Comparison of ENCODE assay signal across 18 cellular contexts in the genomic region with DNA sequence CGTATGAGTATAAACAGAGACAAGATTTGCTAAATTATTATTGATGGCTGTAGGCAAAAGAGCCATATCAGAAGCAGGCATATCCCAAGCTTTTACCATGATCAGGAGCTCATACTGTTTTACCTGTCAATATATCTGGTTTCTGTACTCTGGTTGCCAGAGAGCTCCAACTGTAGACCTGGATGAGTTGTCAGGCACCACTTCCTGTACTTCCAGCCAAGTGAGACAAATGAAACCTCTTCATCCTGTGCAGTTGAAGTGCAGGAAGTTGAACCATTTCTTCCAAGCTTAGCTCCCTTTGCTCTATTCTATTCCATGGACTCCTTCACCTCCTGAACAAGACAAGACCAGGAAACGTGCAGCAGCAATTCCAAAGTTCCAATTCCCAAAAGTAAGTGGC.
DNase-seq lines count a peak whose midpoint lies in the region; ATAC-seq and TF ChIP-seq lines count a peak whose summit lies in the region.
"Had no signal": no experiment of that assay in that cellular context is flagged by ENCODE, and none has a peak within 500 bp of the region (broad histone marks: within the 10 kb centered on the region; RNA-seq: fewer than 3 reads in every experiment).

No MANE protein-coding gene starts in this region.

- no peaks in the 10 kb centered on the region for H3K36me3 ChIP-seq in BLaER1
- H3K36me3 ChIP-seq in PC-3 (ENCODE audit: low read depth, low read length): no peaks in the 10 kb centered on the region
- no peaks in the 10 kb centered on the region for H3K36me3 ChIP-seq in A673 (ENCODE audit: insufficient read depth, low read length, poor library complexity, severe bottlenecking)
- H3K36me3 ChIP-seq: BE2C, SJCRH30 had no signal

- ATAC-seq in PC-3: peak; percentile 46
- ATAC-seq in HG03571 (IDR thresholded peaks at IDR 0.05; ENCODE audit: unreplicated experiment): no peak

- H3K4me1 ChIP-seq in BLaER1 (peaks cover 10% of the 10 kb centered on the region), PC-3 (ENCODE audit: insufficient read depth, low read length) (peaks cover 20% of the 10 kb centered on the region), A673 (ENCODE audit: insufficient read depth, low read length, poor library complexity, severe bottlenecking) (no peaks in the 10 kb centered on the region)
- H3K4me1 ChIP-seq: BE2C, SJCRH30 had no signal

- no peaks in the 10 kb centered on the region for H3K9me3 Mint-ChIP-seq in activated T-helper 2 cell treated with anti-CD3 and anti-CD28 coated beads, Interferon-gamma antibody, Interleukin-2, Interleukin-4, amounts not matched to agents 10 μg/mL and 5 μg/mL and 100 μg/mL, durations not matched to agents 14 hours and 24 hours and 36 hours
- H3K9me3 Mint-ChIP-seq: CD8-positive, alpha-beta memory T cell had no signal

- H4K20me1 ChIP-seq in BLaER1 (no peaks in the 10 kb centered on the region), PC-3 (ENCODE audit: low read length) (no peaks in the 10 kb centered on the region)

- BruUV-seq in PC-3 (replicated peaks; lab: Mats Ljungman, UMichigan) (no TSS peak), A673 (replicated peaks; lab: Mats Ljungman, UMichigan) (no TSS peak)

- no peak overlapping the region for H3K27ac Mint-ChIP-seq in activated T-helper 2 cell treated with anti-CD3 and anti-CD28 coated beads, Interferon-gamma antibody, Interleukin-2, Interleukin-4, amounts not matched to agents 10 μg/mL and 5 μg/mL and 100 μg/mL, durations not matched to agents 14 hours and 24 hours and 36 hours
- H3K27ac Mint-ChIP-seq: CD8-positive, alpha-beta memory T cell had no signal

- DNase-seq in Daoy (ENCODE audit: low read depth) (peak; percentile 26), PC-3 (peak; percentile 76), glomerular visceral epithelial cell (ENCODE audit: extremely low spot score) (peak; percentile 9), cerebellum (ENCODE audit: low spot score) (no peak), A673 (ENCODE audit: low spot score) (no peak)
- no peak for DNase-seq in activated T-helper 2 cell treated with anti-CD3 and anti-CD28 coated beads, Interferon-gamma antibody, Interleukin-2, Interleukin-4, amounts not matched to agents 10 μg/mL and 5 μg/mL and 100 μg/mL, durations not matched to agents 14 hours and 24 hours and 36 hours (ENCODE audit: low spot score)
- DNase-seq: BE2C; CD8-positive, alpha-beta memory T cell; HCEC 1CT; Kasumi-1; MV-4-11; NCI-H1436; NCI-H2081 treated with DMSO at 0.1 percent for 48 hours; NCI-H345; RPMI8226; SJCRH30 had no signal

- H3K4me3 ChIP-seq in BLaER1 (no peak overlapping the region), PC-3 (ENCODE audit: low read length) (no peak overlapping the region), A673 (ENCODE audit: low read depth, low read length, poor library complexity, severe bottlenecking) (no peak overlapping the region)
- H3K4me3 ChIP-seq: SJCRH30 had no signal

- no peaks in the 10 kb centered on the region for H3K9me2 ChIP-seq in PC-3 (replicated peaks; ENCODE audit: low read length)

- no peaks in the 10 kb centered on the region for H3F3A ChIP-seq in PC-3 (ENCODE audit: low read length, unreplicated experiment)

- peaks cover 34% of the 10 kb centered on the region for H3K27me3 Mint-ChIP-seq in activated T-helper 2 cell treated with anti-CD3 and anti-CD28 coated beads, Interferon-gamma antibody, Interleukin-2, Interleukin-4, amounts not matched to agents 10 μg/mL and 5 μg/mL and 100 μg/mL, durations not matched to agents 14 hours and 24 hours and 36 hours (ENCODE audit: low read depth)

- H3K4me3 Mint-ChIP-seq in activated T-helper 2 cell treated with anti-CD3 and anti-CD28 coated beads, Interferon-gamma antibody, Interleukin-2, Interleukin-4, amounts not matched to agents 10 μg/mL and 5 μg/mL and 100 μg/mL, durations not matched to agents 14 hours and 24 hours and 36 hours (ENCODE audit: low read depth): no peak overlapping the region
- H3K4me3 Mint-ChIP-seq: CD8-positive, alpha-beta memory T cell had no signal

- no peaks in the 10 kb centered on the region for H3K9me3 ChIP-seq in BLaER1
- no peaks in the 10 kb centered on the region for H3K9me3 ChIP-seq in PC-3 (ENCODE audit: low read length)
- no peaks in the 10 kb centered on the region for H3K9me3 ChIP-seq in A673 (ENCODE audit: low read depth, low read length, poor library complexity, severe bottlenecking)
- H3K9me3 ChIP-seq: BE2C, SJCRH30 had no signal

- no peaks in the 10 kb centered on the region for H3K36me3 Mint-ChIP-seq in activated T-helper 2 cell treated with anti-CD3 and anti-CD28 coated beads, Interferon-gamma antibody, Interleukin-2, Interleukin-4, amounts not matched to agents 10 μg/mL and 5 μg/mL and 100 μg/mL, durations not matched to agents 14 hours and 24 hours and 36 hours (ENCODE audit: low read depth)
- H3K36me3 Mint-ChIP-seq: CD8-positive, alpha-beta memory T cell had no signal

- intact Hi-C loops in PC-3 (cut with micrococcal nuclease) (no loop called here), A673 (cut with micrococcal nuclease; ENCODE audit: unreplicated experiment) (no loop called here)
- intact Hi-C loops in activated T-helper 2 cell treated with anti-CD3 and anti-CD28 coated beads, Interferon-gamma antibody, Interleukin-2, Interleukin-4, amounts not matched to agents 10 μg/mL and 5 μg/mL and 100 μg/mL, durations not matched to agents 14 hours and 24 hours and 36 hours (cut with micrococcal nuclease): no loop called here

- no peak overlapping the region for H3K27ac ChIP-seq in BLaER1
- H3K27ac ChIP-seq in PC-3 (ENCODE audit: low read length): no peak overlapping the region
- H3K27ac ChIP-seq in A673 (ENCODE audit: low read depth, low read length, poor library complexity, severe bottlenecking): no peak overlapping the region
- H3K27ac ChIP-seq: SJCRH30 had no signal

- TF ChIP-seq CTCF in PC-3 (conservative IDR thresholded peaks at IDR 0.05; ENCODE audit: low read depth, low read length) (no peak), A673 (conservative IDR thresholded peaks at IDR 0.05; ENCODE audit: low read depth, low read length) (no peak)

- no peak overlapping the region for H2AFZ ChIP-seq in PC-3 (ENCODE audit: low read length)

- no peaks in the 10 kb centered on the region for H3K27me3 ChIP-seq in BLaER1
- no peaks in the 10 kb centered on the region for H3K27me3 ChIP-seq in PC-3 (ENCODE audit: low read length)
- H3K27me3 ChIP-seq in A673 (replicated peaks; ENCODE audit: insufficient read depth, low read depth, low read length, poor library complexity): no peaks in the 10 kb centered on the region
- H3K27me3 ChIP-seq: SJCRH30 had no signal

- H3K9ac ChIP-seq in BLaER1: no peak overlapping the region
- no peak overlapping the region for H3K9ac ChIP-seq in PC-3 (ENCODE audit: low read length)

- H3K4me2 ChIP-seq in BLaER1 (peak overlapping the region; percentile 56), PC-3 (ENCODE audit: low read length) (no peak overlapping the region)

- H3K4me1 Mint-ChIP-seq in activated T-helper 2 cell treated with anti-CD3 and anti-CD28 coated beads, Interferon-gamma antibody, Interleukin-2, Interleukin-4, amounts not matched to agents 10 μg/mL and 5 μg/mL and 100 μg/mL, durations not matched to agents 14 hours and 24 hours and 36 hours (ENCODE audit: low read depth): peaks cover 3% of the 10 kb centered on the region
- H3K4me1 Mint-ChIP-seq: CD8-positive, alpha-beta memory T cell had no signal

- H3K79me2 ChIP-seq in PC-3 (ENCODE audit: low read length): no peaks in the 10 kb centered on the region

- POLR2A ChIA-PET in PC-3 (lab: Charles Lee; ENCODE audit: unreplicated experiment): interaction anchor here (0.5 to 0.6 kb wide), 2 partner anchors 223 to 285 kb away, joined by 3 to 4 read pairs; no protein-coding TSS in a partner anchor
- POLR2A ChIA-PET in A673 (lab: Charles Lee; ENCODE audit: low non-redundant PET): no interaction called here

- CTCF ChIA-PET in PC-3 (lab: Charles Lee): interaction anchor here (0.7 kb wide), 1 partner anchor 189 kb away, joined by 3 read pairs; no protein-coding TSS in a partner anchor
- CTCF ChIA-PET in A673 (lab: Charles Lee): no interaction called here

Comparison
In these comparisons a context has a peak if more than half of its experiments do, and no peak if none do; other contexts are left out.
1. DNase-seq: peak in Daoy (single experiment), PC-3 (single experiment) and glomerular visceral epithelial cell (single experiment); none in cerebellum (single experiment), activated T-helper 2 cell treated with anti-CD3 and anti-CD28 coated beads, Interferon-gamma antibody, Interleukin-2, Interleukin-4, amounts not matched to agents 10 μg/mL and 5 μg/mL and 100 μg/mL, durations not matched to agents 14 hours and 24 hours and 36 hours (single experiment) and A673 (single experiment).